1 cellular context compared by ENCODE assay signal in genomic region chr1:27633298-27633610, GRCh38.
TF ChIP-seq lines count a peak whose summit lies in the region.

No MANE protein-coding gene starts in this region.

TF ChIP-seq in H1, 55 proteins besides CTCF, POLR2A, EP300 and RAD21:
- TF ChIP-seq SIN3A (conservative IDR thresholded peaks at IDR 0.05 in 1 of 2, IDR thresholded peaks at IDR 0.05 in 1 of 2; ENCODE audit: low read depth in 1 of 2, low read length in 2 of 2) (no peak), SP2 (IDR thresholded peaks at IDR 0.05; ENCODE audit: low read length) (no peak), SAP30 (IDR thresholded peaks at IDR 0.05; ENCODE audit: insufficient read depth, insufficient replicate concordance, low read length) (no peak), ZNF274 (IDR thresholded peaks at IDR 0.05; ENCODE audit: borderline replicate concordance, extremely low read depth, low read length) (no peak), POLR2AphosphoS5 (IDR thresholded peaks at IDR 0.05; ENCODE audit: low read depth, low read length) (no peak), NRF1 (IDR thresholded peaks at IDR 0.05; ENCODE audit: low read depth, low read length) (no peak), JUN (IDR thresholded peaks at IDR 0.05; ENCODE audit: low read depth, low read length) (no peak), CTBP2 (IDR thresholded peaks at IDR 0.05; ENCODE audit: borderline replicate concordance, insufficient read depth, insufficient read length, low read length) (no peak), CREB1 (IDR thresholded peaks at IDR 0.05) (no peak), TAF7 (optimal IDR thresholded peaks at IDR 0.05; ENCODE audit: borderline replicate concordance, low read depth, low read length) (no peak), CBX8 (IDR thresholded peaks at IDR 0.05; ENCODE audit: borderline replicate concordance, low read depth, low read length) (no peak), USF2 (IDR thresholded peaks at IDR 0.05; ENCODE audit: low read length) (no peak), RXRA (IDR thresholded peaks at IDR 0.05; ENCODE audit: insufficient read depth, low read depth, low read length) (no peak), SUZ12 (IDR thresholded peaks at IDR 0.05; ENCODE audit: low read length) (no peak), CHD1 (IDR thresholded peaks at IDR 0.05; ENCODE audit: low read depth, low read length) (no peak)
- TF ChIP-seq, protein P1, sequence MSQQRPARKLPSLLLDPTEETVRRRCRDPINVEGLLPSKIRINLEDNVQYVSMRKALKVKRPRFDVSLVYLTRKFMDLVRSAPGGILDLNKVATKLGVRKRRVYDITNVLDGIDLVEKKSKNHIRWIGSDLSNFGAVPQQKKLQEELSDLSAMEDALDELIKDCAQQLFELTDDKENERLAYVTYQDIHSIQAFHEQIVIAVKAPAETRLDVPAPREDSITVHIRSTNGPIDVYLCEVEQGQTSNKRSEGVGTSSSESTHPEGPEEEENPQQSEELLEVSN (IDR thresholded peaks at IDR 0.05) = no peak
